ENCODE assay signal across 1 cellular context in the genomic region with DNA sequence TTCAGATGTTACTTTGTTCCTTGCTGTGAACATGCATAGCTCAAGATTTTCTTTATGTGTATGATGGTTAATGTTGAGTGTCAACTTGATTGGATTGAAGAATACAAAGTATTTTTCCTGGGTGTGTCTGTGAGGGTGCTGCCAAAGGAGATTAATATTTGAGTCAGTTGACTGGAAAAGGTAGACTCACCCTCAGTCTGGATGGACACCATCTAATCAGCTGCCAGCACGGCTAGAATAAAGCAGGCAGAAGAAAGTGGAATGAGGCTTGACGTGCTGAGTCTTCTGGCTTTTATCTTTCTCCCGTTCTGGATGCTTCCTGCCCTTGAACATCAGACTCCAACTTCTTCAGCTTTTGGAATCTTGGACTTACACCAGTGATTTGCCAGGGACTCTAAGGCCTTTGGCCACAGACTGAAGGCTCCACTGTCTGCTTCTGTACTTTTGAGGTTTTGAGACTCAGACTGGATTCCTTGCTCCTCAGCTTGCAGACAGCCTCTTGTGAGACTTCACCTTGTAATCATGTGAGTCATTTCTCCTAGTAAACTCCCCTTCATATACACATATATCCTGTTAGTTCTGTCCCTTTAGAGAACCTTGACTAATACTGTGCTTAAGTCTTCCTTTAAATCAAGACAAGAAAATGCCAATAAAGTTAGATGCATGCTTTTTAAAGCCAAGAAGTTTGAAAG.
TF ChIP-seq lines count a peak whose summit lies in the region.

No MANE protein-coding gene starts in this region.

TF ChIP-seq in IMR-90, 13 proteins besides CTCF, POLR2A, EP300 and RAD21:
- TF ChIP-seq CHD1 (IDR thresholded peaks at IDR 0.05; ENCODE audit: low read depth, low read length): no peak
